14 cellular contexts compared by ENCODE assay signal in genomic region chr13:43574601-43575000, GRCh38.
"Had no signal": no experiment of that assay in that cellular context is flagged by ENCODE, and none has a peak within 500 bp of the region (broad histone marks: within the 10 kb centered on the region; RNA-seq: fewer than 3 reads in every experiment).

No MANE protein-coding gene starts in this region.

- H3K4me1 ChIP-seq: lower lobe of right lung, psoas muscle had no signal

- H3K27ac ChIP-seq: body of pancreas, lower lobe of right lung, psoas muscle, thoracic aorta, VCaP had no signal

- H3K4me3 ChIP-seq: body of pancreas, lower lobe of right lung, psoas muscle, thoracic aorta had no signal

- H3K9me3 ChIP-seq: body of pancreas, lower lobe of right lung, psoas muscle, thoracic aorta had no signal

- H3K36me3 ChIP-seq: lower lobe of right lung, thoracic aorta had no signal

- H3K27me3 ChIP-seq: body of pancreas had no signal

- ATAC-seq: activated CD8-positive, alpha-beta T cell treated with anti-CD3 and anti-CD28 coated beads for 36 hours; activated T-cell treated with anti-CD3 and anti-CD28 coated beads, Interleukin-2, amount 50 U/mL, for 72 hours; body of pancreas; lower lobe of right lung; psoas muscle; sciatic nerve had no signal

- DNase-seq: activated CD8-positive, alpha-beta memory T cell treated with anti-CD3 and anti-CD28 coated beads, Interleukin-2, amount 50 U/mL, for 4 hours; activated CD8-positive, alpha-beta T cell treated with anti-CD3 and anti-CD28 coated beads for 36 hours; activated naive CD4-positive, alpha-beta T cell; activated T-cell treated with anti-CD3 and anti-CD28 coated beads, Interleukin-2, amount 50 U/mL, for 72 hours; body of pancreas; erythroblast; lower lobe of right lung; psoas muscle; stimulated activated CD4-positive, alpha-beta T cell treated with anti-CD3 and anti-CD28 coated beads, Interleukin-15, amount 100 ng/mL, for 24 hours; stimulated activated CD4-positive, alpha-beta T cell treated with anti-CD3 and anti-CD28 coated beads, Interleukin-4, amount 100 ng/mL, for 24 hours; T-helper 9 cell had no signal
